ENCODE assay signal across 8 cellular contexts in the genomic region with DNA sequence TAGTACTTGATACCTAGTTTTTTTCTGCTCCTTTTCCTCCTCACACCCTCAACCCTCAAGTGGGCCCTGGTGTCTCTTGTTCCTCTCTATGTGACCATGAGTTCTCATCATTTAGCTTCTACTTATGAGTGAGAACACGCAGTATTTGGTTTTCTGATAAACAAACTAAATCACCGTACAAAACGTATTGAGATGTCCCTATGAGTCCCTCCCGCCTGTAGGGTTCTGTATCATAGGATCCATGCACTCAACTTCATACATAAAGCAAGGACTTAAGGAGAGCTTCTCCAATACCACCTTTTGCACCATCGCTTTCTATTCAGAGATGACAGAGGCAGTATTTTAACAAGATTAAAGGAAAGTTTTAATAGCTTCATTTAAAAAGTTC. TPM values are rescaled to one million over a fixed set of nuclear protein-coding genes. Genes with fewer than 3 reads are reported as not detected.
DNase-seq lines count a peak whose midpoint lies in the region; ATAC-seq and TF ChIP-seq lines count a peak whose summit lies in the region.

No MANE protein-coding gene starts in this region.

- intact Hi-C loops in CD8-positive, alpha-beta T cell (cut with DNase I, micrococcal nuclease): loop anchor here in 1 of 2 experiments (2.0 kb wide), 1 partner anchor 36 kb away; the partner anchor contains the start of gene TCEANC

- H2AFZ ChIP-seq in Loucy (ENCODE audit: low read length): peak overlapping the region; percentile 88
- peak overlapping the region; percentile 78 for H2AFZ ChIP-seq in neural progenitor cell (replicated peaks)

- H3K27ac Mint-ChIP-seq in CD8-positive, alpha-beta T cell: peak overlapping the region; percentile 98
- no peak overlapping the region for H3K27ac Mint-ChIP-seq in neural progenitor cell

- no peaks in the 10 kb centered on the region for H3K27me3 ChIP-seq in CD8-positive, alpha-beta T cell (ENCODE audit: insufficient read depth, low read length)
- H3K27me3 ChIP-seq in Loucy (ENCODE audit: insufficient read depth, low read length, poor library complexity, severe bottlenecking): no peaks in the 10 kb centered on the region
- peaks cover 19% of the 10 kb centered on the region for H3K27me3 ChIP-seq in neural progenitor cell

- CTCF ChIA-PET in CD8-positive, alpha-beta T cell (lab: Charles Lee): interaction anchor here (0.8 to 1.3 kb wide), 3 partner anchors 20 to 180 kb away, joined by 3 read pairs; no protein-coding TSS in a partner anchor

- H3K4me1 ChIP-seq in CD8-positive, alpha-beta T cell (ENCODE audit: insufficient read depth, low read length): peaks cover 21% of the 10 kb centered on the region
- H3K4me1 ChIP-seq in Loucy (ENCODE audit: insufficient read depth, low read length, poor library complexity, severe bottlenecking): peaks cover 16% of the 10 kb centered on the region
- H3K4me1 ChIP-seq in neural progenitor cell: peaks cover 4% of the 10 kb centered on the region

- H4K20me1 ChIP-seq in Loucy (ENCODE audit: insufficient read depth, low read length, poor library complexity, severe bottlenecking) (peaks cover 14% of the 10 kb centered on the region), neural progenitor cell (ENCODE audit: low read depth) (peaks cover 24% of the 10 kb centered on the region)

- H3K27me3 Mint-ChIP-seq in CD8-positive, alpha-beta T cell (ENCODE audit: low read depth): no peaks in the 10 kb centered on the region
- H3K27me3 Mint-ChIP-seq in neural progenitor cell (ENCODE audit: insufficient read depth, low read depth): no peaks in the 10 kb centered on the region

- H3K9ac ChIP-seq in Loucy (ENCODE audit: low read depth, low read length, poor library complexity, severe bottlenecking) (peak overlapping the region; percentile 84), neural progenitor cell (no peak overlapping the region)

- peak overlapping the region; percentile 79 for H3K4me3 ChIP-seq in CD8-positive, alpha-beta T cell (ENCODE audit: low read depth, low read length)
- H3K4me3 ChIP-seq in Loucy (ENCODE audit: low read length, poor library complexity, severe bottlenecking) (peak overlapping the region; percentile 95), neural progenitor cell (peak overlapping the region; percentile 74)

- no peak for TF ChIP-seq CTCF in CD8-positive, alpha-beta T cell (IDR thresholded peaks at IDR 0.05)
- no peak for TF ChIP-seq CTCF in Loucy (conservative IDR thresholded peaks at IDR 0.05; ENCODE audit: low read length)
- TF ChIP-seq CTCF in neural progenitor cell (IDR thresholded peaks at IDR 0.05): no peak

- no peaks in the 10 kb centered on the region for H3K36me3 ChIP-seq in CD8-positive, alpha-beta T cell (ENCODE audit: insufficient read depth, low read length)
- H3K36me3 ChIP-seq in Loucy (ENCODE audit: insufficient read depth, low read length) (no peaks in the 10 kb centered on the region), neural progenitor cell (no peaks in the 10 kb centered on the region)

- H3F3A ChIP-seq in Loucy (ENCODE audit: low read depth) (no peaks in the 10 kb centered on the region), neural progenitor cell (ENCODE audit: low read depth) (no peaks in the 10 kb centered on the region)

- peak overlapping the region; percentile 95 for H3K4me3 Mint-ChIP-seq in CD8-positive, alpha-beta T cell
- H3K4me3 Mint-ChIP-seq in neural progenitor cell: peak overlapping the region; percentile 95

- H3K9me3 Mint-ChIP-seq in CD8-positive, alpha-beta T cell: no peaks in the 10 kb centered on the region
- H3K9me3 Mint-ChIP-seq in neural progenitor cell: no peaks in the 10 kb centered on the region

- peaks cover 53% of the 10 kb centered on the region for H3K4me1 Mint-ChIP-seq in CD8-positive, alpha-beta T cell (ENCODE audit: low read depth)
- H3K4me1 Mint-ChIP-seq in neural progenitor cell: peaks cover 20% of the 10 kb centered on the region

- H3K36me3 Mint-ChIP-seq in CD8-positive, alpha-beta T cell: peaks cover 10% of the 10 kb centered on the region
- peaks cover 1% of the 10 kb centered on the region for H3K36me3 Mint-ChIP-seq in neural progenitor cell

- POLR2A ChIA-PET in CD8-positive, alpha-beta T cell (lab: Charles Lee): interaction anchor here (1.0 to 2.1 kb wide), 9 partner anchors 10 to 64 kb away, joined by 3 to 16 read pairs (median 4); partner anchors contain the start of genes OFD1 and TRAPPC2

- H3K9me3 ChIP-seq in CD8-positive, alpha-beta T cell (ENCODE audit: low read length): no peaks in the 10 kb centered on the region
- no peaks in the 10 kb centered on the region for H3K9me3 ChIP-seq in Loucy (ENCODE audit: insufficient read depth, low read depth, low read length)
- no peaks in the 10 kb centered on the region for H3K9me3 ChIP-seq in neural progenitor cell (ENCODE audit: low read depth)

- H3K79me2 ChIP-seq in Loucy (ENCODE audit: insufficient read depth, low read length) (peaks cover 45% of the 10 kb centered on the region), neural progenitor cell (ENCODE audit: low read depth) (peaks cover 43% of the 10 kb centered on the region)

- peak; percentile 17 for ATAC-seq in CD8-positive, alpha-beta T cell
- ATAC-seq in HG02938 (IDR thresholded peaks at IDR 0.05; ENCODE audit: unreplicated experiment): no peak
- no peak for ATAC-seq in GM18870 (IDR thresholded peaks at IDR 0.05; ENCODE audit: unreplicated experiment)

- peak overlapping the region; percentile 85 for H3K4me2 ChIP-seq in Loucy (ENCODE audit: low read depth, low read length, poor library complexity, severe bottlenecking)
- H3K4me2 ChIP-seq in neural progenitor cell: peak overlapping the region; percentile 76

- H3K9me2 ChIP-seq in Loucy (replicated peaks; ENCODE audit: low read depth, low read length): no peaks in the 10 kb centered on the region

- H3K27ac ChIP-seq in CD8-positive, alpha-beta T cell (ENCODE audit: low read depth, low read length): peak overlapping the region; percentile 80
- H3K27ac ChIP-seq in cingulate gyrus (ENCODE audit: low read depth, low read length) (peak overlapping the region; percentile 83), neural progenitor cell (no peak overlapping the region)

- DNase-seq in CD8-positive, alpha-beta T cell: no peak
- no peak for DNase-seq in neural progenitor cell (ENCODE audit: low spot score)
- DNase-seq in superior temporal gyrus (ENCODE audit: extremely low spot score): no peak
- DNase-seq in SKM-1 treated with dmso at 0.1 percent for 144 hours (lab: John Stamatoyannopoulos, UW; ENCODE audit: unreplicated experiment): no peak

RNA-seq across cellular contexts. Expression of gene RAB9A, which starts 0.6 kb away (rescaled TPM):
- total RNA-seq in CD8-positive, alpha-beta T cell: 10 to 100 TPM; 19.4 to 21.5 TPM
- total RNA-seq in neural progenitor cell (ENCODE audit: low replicate concordance): 27.9 and 30.5 TPM in 2 replicates

RNA-seq across cellular contexts. Expression of gene TCEANC, which starts 35.4 kb away (rescaled TPM):
- 1 to 10 TPM; 8.2 to 9.5 TPM for total RNA-seq in CD8-positive, alpha-beta T cell
- 3.6 and 6.8 TPM in 2 replicates for total RNA-seq in neural progenitor cell (ENCODE audit: low replicate concordance)

RNA-seq across cellular contexts. Expression of gene TRAPPC2, which starts 46.0 kb away (rescaled TPM):
- total RNA-seq in CD8-positive, alpha-beta T cell: 10 to 100 TPM; 20.5 to 24.6 TPM
- 24.9 and 31.6 TPM in 2 replicates for total RNA-seq in neural progenitor cell (ENCODE audit: low replicate concordance)

RNA-seq across cellular contexts. Expression of gene OFD1, which starts 46.2 kb away (rescaled TPM):
- total RNA-seq in CD8-positive, alpha-beta T cell: 10 to 100 TPM; 49.2 to 56.7 TPM
- 23.3 and 36.0 TPM in 2 replicates for total RNA-seq in neural progenitor cell (ENCODE audit: low replicate concordance)
